ENCODE assay signal across 14 cellular contexts in the genomic region with DNA sequence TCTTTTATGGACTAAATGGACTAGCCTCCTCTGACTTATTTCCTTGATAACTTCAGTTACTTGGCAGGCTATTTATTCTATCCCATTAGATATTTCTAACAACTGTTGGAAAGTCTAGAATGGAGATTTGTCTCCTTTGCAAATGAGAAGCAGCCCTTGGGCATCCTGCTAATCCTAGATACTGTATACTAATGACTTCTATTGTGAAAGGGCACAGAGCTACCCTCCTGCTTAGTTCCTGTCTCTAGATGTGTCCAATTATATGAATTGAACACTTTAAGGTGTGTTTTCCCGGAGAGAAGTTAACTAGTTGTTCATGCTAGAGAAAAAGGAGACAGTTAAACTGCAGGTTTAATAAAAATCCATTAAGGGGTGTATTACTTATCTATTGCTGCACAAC. TPM values are rescaled to one million over a fixed set of nuclear protein-coding genes. Genes with fewer than 3 reads are reported as not detected.
"Had no signal": no experiment of that assay in that cellular context is flagged by ENCODE, and none has a peak within 500 bp of the region (broad histone marks: within the 10 kb centered on the region; RNA-seq: fewer than 3 reads in every experiment).

No MANE protein-coding gene starts in this region.

- H3K27ac ChIP-seq: right atrium auricular region, SK-N-MC, thoracic aorta, upper lobe of right lung had no signal

- DNase-seq: activated CD4-positive, alpha-beta T cell treated with anti-CD3 and anti-CD28 coated beads, Interleukin-2, amount 10 ng/mL, durations not matched to agents 7 days and 5 days; activated naive CD4-positive, alpha-beta T cell treated with anti-CD3 and anti-CD28 coated beads for 36 hours; erythroblast; naive B cell; posterior cingulate gyrus; stimulated activated CD4-positive, alpha-beta T cell treated with anti-CD3 and anti-CD28 coated beads, Interleukin-2, amount 100 ng/mL, for 48 hours; upper lobe of right lung had no signal

- ATAC-seq: activated T-helper 17 cell treated with anti-CD3 and anti-CD28 coated beads, Interleukin-2, amount 50 U/mL, for 72 hours; upper lobe of right lung had no signal

- H3K36me3 ChIP-seq: right atrium auricular region, stomach, thoracic aorta, upper lobe of right lung had no signal

- H3K27me3 ChIP-seq: right atrium auricular region, stomach, upper lobe of right lung had no signal

- H3K4me3 ChIP-seq: lung, right atrium auricular region, SK-N-MC, stomach, thoracic aorta, upper lobe of right lung had no signal

- H3K4me1 ChIP-seq: right atrium auricular region, upper lobe of right lung had no signal

- H3K9me3 ChIP-seq: right atrium auricular region, stomach, thoracic aorta, upper lobe of right lung had no signal

RNA-seq across cellular contexts. Expression of a gene that starts 10.2 kb away (rescaled TPM):
- total RNA-seq: activated CD4-positive, alpha-beta T cell treated with anti-CD3 and anti-CD28 coated beads, Interleukin-2, amount 10 ng/mL, durations not matched to agents 7 days and 5 days; activated T-helper 17 cell treated with anti-CD3 and anti-CD28 coated beads, Interleukin-2, amount 50 U/mL, for 72 hours; cardiac septum had no signal
